24 cellular contexts compared by ENCODE assay signal in the genomic region with DNA sequence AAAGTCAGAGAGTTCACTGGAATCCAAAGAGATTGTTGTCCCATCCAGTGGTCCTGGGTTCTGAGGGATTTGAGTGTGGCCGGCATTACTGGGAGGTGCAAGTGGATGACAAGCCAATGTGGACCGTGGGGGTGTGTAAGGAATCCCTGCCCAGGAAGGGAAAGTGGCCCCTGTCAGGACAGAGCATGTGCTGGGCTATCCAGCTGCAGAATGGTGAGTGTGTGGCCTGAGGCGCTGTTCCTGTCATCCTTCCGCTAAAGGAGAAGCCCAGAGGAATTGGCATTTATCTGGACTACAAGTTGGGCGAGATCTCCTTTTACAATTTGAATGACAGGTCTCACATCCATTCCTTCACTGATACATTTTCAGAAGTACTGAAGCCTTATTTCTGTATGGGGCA. TPM values are rescaled to one million over a fixed set of nuclear protein-coding genes. Genes with fewer than 3 reads are reported as not detected.
"Had no signal": no experiment of that assay in that cellular context is flagged by ENCODE, and none has a peak within 500 bp of the region (broad histone marks: within the 10 kb centered on the region; RNA-seq: fewer than 3 reads in every experiment).

No MANE protein-coding gene starts in this region.

- H3K36me3 ChIP-seq: esophagus muscularis mucosa, gastroesophageal sphincter, left ventricle myocardium inferior, lower lobe of right lung, pancreas, tibial artery, upper lobe of right lung, vagina had no signal

- DNase-seq: cortex of kidney; dorsolateral prefrontal cortex; effector CD8-positive, alpha-beta T cell; immature natural killer cell; kidney; left cardiac atrium; left ventricle myocardium inferior; lower lobe of right lung; mesenchymal stem cell; midbrain; occipital lobe; pancreas; right cardiac atrium; small intestine; stimulated activated CD4-positive, alpha-beta T cell treated with anti-CD3 and anti-CD28 coated beads, Interleukin-2, amount 100 ng/mL, for 48 hours; stimulated activated naive CD8-positive, alpha-beta T cell treated with anti-CD3 and anti-CD28 coated beads, Interleukin-15, Interleukin-2, amounts not matched to agents 100 U/mL and 50 U/mL, for 24 hours; tibial artery; upper lobe of right lung had no signal

- H3K4me1 ChIP-seq: left ventricle myocardium inferior, lower lobe of right lung, pancreas, tibial artery, upper lobe of right lung, vagina had no signal

- H3K4me3 ChIP-seq: dorsolateral prefrontal cortex, esophagus muscularis mucosa, gastroesophageal sphincter, left ventricle myocardium inferior, lower lobe of right lung, pancreas, tibial artery, upper lobe of right lung, vagina had no signal

- H3K27ac ChIP-seq: dorsolateral prefrontal cortex, esophagus muscularis mucosa, gastroesophageal sphincter, left ventricle myocardium inferior, lower lobe of right lung, pancreas, tibial artery, upper lobe of right lung, vagina had no signal

- H3K27me3 ChIP-seq: dorsolateral prefrontal cortex, esophagus muscularis mucosa, gastroesophageal sphincter, pancreas, tibial artery, upper lobe of right lung, vagina had no signal

- ATAC-seq: gastroesophageal sphincter; left cardiac atrium; lower lobe of right lung; pancreas; right cardiac atrium; stimulated activated naive CD8-positive, alpha-beta T cell treated with anti-CD3 and anti-CD28 coated beads, Interleukin-15, Interleukin-2, amounts not matched to agents 100 U/mL and 50 U/mL, for 24 hours; upper lobe of right lung had no signal

- H3K9me3 ChIP-seq: esophagus muscularis mucosa, gastroesophageal sphincter, left ventricle myocardium inferior, lower lobe of right lung, pancreas, tibial artery, upper lobe of right lung, vagina had no signal

RNA-seq across cellular contexts. Expression of a gene that starts 20.4 kb away (rescaled TPM):
- total RNA-seq: dorsolateral prefrontal cortex, esophagus muscularis mucosa, gastroesophageal sphincter, kidney, left cardiac atrium, left ventricle myocardium inferior, lower lobe of right lung, occipital lobe, pancreas, progenitor cell of endocrine pancreas, right cardiac atrium, temporal lobe, upper lobe of right lung, vagina had no signal
- polyA plus RNA-seq: immature natural killer cell, pancreas, right cardiac atrium, small intestine had no signal

RNA-seq across cellular contexts. Expression of a gene that starts 33.9 kb away (rescaled TPM):
- total RNA-seq: vagina had no signal

RNA-seq across cellular contexts. Expression of a gene that starts 42.3 kb away (rescaled TPM):
- total RNA-seq: dorsolateral prefrontal cortex, esophagus muscularis mucosa, fibroblast of villous mesenchyme, kidney, left cardiac atrium, left ventricle myocardium inferior, lower lobe of right lung, occipital lobe, pancreas, progenitor cell of endocrine pancreas, right cardiac atrium, temporal lobe, upper lobe of right lung, vagina had no signal
- polyA plus RNA-seq: immature natural killer cell, pancreas, right cardiac atrium, small intestine had no signal
